Comparison of ENCODE assay signal across 24 cellular contexts in the genomic region with DNA sequence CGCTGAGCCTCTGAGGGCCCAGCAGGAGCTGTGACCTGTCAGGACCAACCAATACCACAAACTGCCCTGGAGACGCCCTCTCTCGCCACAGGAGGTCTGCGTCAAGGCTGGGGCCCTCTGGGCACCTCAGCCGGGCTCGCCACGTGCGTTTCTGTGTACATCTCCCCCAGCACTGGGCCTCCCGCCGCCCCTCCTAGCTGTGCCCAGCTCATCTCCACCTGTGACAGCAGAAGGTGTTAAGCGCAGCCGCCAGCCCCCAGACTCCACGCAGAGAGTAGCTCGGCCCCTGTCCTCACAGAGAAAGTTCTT.
"Had no signal": no experiment of that assay in that cellular context is flagged by ENCODE, and none has a peak within 500 bp of the region (broad histone marks: within the 10 kb centered on the region; RNA-seq: fewer than 3 reads in every experiment).

No MANE protein-coding gene starts in this region.

- H3K4me3 Mint-ChIP-seq: activated CD4-positive, alpha-beta memory T cell treated with anti-CD3 and anti-CD28 coated beads, Interleukin-2, amount 10 ng/mL, durations not matched to agents 7 days and 5 days; activated CD4-positive, alpha-beta T cell treated with anti-CD3 and anti-CD28 coated beads, Interleukin-2, amount 10 ng/mL, durations not matched to agents 7 days and 5 days; activated naive CD8-positive, alpha-beta T cell; activated T-cell treated with anti-CD3 and anti-CD28 coated beads, Interleukin-2, amount 50 U/mL, for 24 hours; central memory CD8-positive, alpha-beta T cell; memory B cell; natural killer cell; WTC11 had no signal

- H3K27ac Mint-ChIP-seq: activated CD4-positive, alpha-beta memory T cell treated with anti-CD3 and anti-CD28 coated beads, Interleukin-2, amount 10 ng/mL, durations not matched to agents 7 days and 5 days; activated CD4-positive, alpha-beta T cell treated with anti-CD3 and anti-CD28 coated beads, Interleukin-2, amount 10 ng/mL, durations not matched to agents 7 days and 5 days; activated naive CD8-positive, alpha-beta T cell; activated T-cell treated with anti-CD3 and anti-CD28 coated beads, Interleukin-2, amount 50 U/mL, for 24 hours; memory B cell; natural killer cell; WTC11 had no signal

- H3K4me3 ChIP-seq: esophagus muscularis mucosa, heart left ventricle, smooth muscle cell, suprapubic skin, tibial artery, upper lobe of right lung had no signal

- H3K9me3 Mint-ChIP-seq: activated CD4-positive, alpha-beta memory T cell treated with anti-CD3 and anti-CD28 coated beads, Interleukin-2, amount 10 ng/mL, durations not matched to agents 7 days and 5 days; activated CD4-positive, alpha-beta T cell treated with anti-CD3 and anti-CD28 coated beads, Interleukin-2, amount 10 ng/mL, durations not matched to agents 7 days and 5 days; central memory CD8-positive, alpha-beta T cell; memory B cell; natural killer cell had no signal

- H3K27me3 ChIP-seq: foreskin keratinocyte, heart left ventricle, suprapubic skin, tibial artery, upper lobe of right lung had no signal

- H3K27ac ChIP-seq: esophagus muscularis mucosa, foreskin keratinocyte, heart left ventricle, suprapubic skin, tibial artery, upper lobe of right lung had no signal

- DNase-seq: activated CD4-positive, alpha-beta memory T cell treated with anti-CD3 and anti-CD28 coated beads, Interleukin-2, amount 10 ng/mL, durations not matched to agents 7 days and 5 days; activated CD4-positive, alpha-beta T cell treated with anti-CD3 and anti-CD28 coated beads for 1 hour; activated CD4-positive, alpha-beta T cell treated with anti-CD3 and anti-CD28 coated beads, Interleukin-2, amount 10 ng/mL, durations not matched to agents 7 days and 5 days; activated CD8-positive, alpha-beta memory T cell treated with anti-CD3 and anti-CD28 coated beads, Interleukin-2, amount 50 U/mL, for 48 hours; activated T-cell treated with anti-CD3 and anti-CD28 coated beads, Interleukin-2, amount 50 U/mL, for 24 hours; anterior cingulate cortex; dermis blood vessel endothelial cell; effector CD4-positive, alpha-beta T cell; foreskin keratinocyte; heart left ventricle; hypothalamus; natural killer cell; stimulated activated CD4-positive, alpha-beta T cell treated with anti-CD3 and anti-CD28 coated beads, Interleukin-2, amount 100 ng/mL, for 24 hours; stimulated activated naive CD4-positive, alpha-beta T cell; T-helper 2 cell; tibial artery; upper lobe of right lung had no signal

- H3K27me3 Mint-ChIP-seq: activated CD4-positive, alpha-beta memory T cell treated with anti-CD3 and anti-CD28 coated beads, Interleukin-2, amount 10 ng/mL, durations not matched to agents 7 days and 5 days; activated CD4-positive, alpha-beta T cell treated with anti-CD3 and anti-CD28 coated beads, Interleukin-2, amount 10 ng/mL, durations not matched to agents 7 days and 5 days; activated naive CD8-positive, alpha-beta T cell; activated T-cell treated with anti-CD3 and anti-CD28 coated beads, Interleukin-2, amount 50 U/mL, for 24 hours; central memory CD8-positive, alpha-beta T cell had no signal

- H3K9me3 ChIP-seq: esophagus muscularis mucosa, heart left ventricle, suprapubic skin, tibial artery, upper lobe of right lung had no signal

- ATAC-seq: foreskin keratinocyte, natural killer cell, upper lobe of right lung had no signal

- H3K4me2 ChIP-seq: smooth muscle cell had no signal

- H3K4me1 Mint-ChIP-seq: activated CD4-positive, alpha-beta memory T cell treated with anti-CD3 and anti-CD28 coated beads, Interleukin-2, amount 10 ng/mL, durations not matched to agents 7 days and 5 days; activated CD4-positive, alpha-beta T cell treated with anti-CD3 and anti-CD28 coated beads, Interleukin-2, amount 10 ng/mL, durations not matched to agents 7 days and 5 days; central memory CD8-positive, alpha-beta T cell; memory B cell had no signal

- H3K36me3 Mint-ChIP-seq: natural killer cell had no signal

- H3K4me1 ChIP-seq: esophagus muscularis mucosa, foreskin keratinocyte, heart left ventricle, suprapubic skin, tibial artery, upper lobe of right lung had no signal
